ENCODE assay signal across 1 cellular context in the genomic region with DNA sequence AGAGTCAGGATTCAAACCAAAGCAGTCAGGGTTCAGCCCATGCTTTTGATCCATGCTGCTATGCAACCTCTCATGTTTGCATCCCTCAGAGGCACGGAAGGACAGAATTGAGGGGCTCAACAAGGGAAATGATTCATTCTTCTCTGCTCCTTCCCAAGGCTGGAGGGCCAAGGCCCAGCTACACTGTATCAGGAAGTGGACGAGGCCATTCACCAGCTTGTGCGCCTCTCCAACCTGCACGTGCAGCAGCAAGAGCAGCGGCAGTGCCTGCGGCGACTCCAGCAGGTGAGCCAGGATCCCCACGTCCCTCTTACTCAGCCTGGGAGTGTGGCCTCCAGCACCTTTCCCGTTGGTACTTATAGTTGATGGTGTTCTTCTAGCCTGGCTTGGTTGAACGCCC.
TF ChIP-seq lines count a peak whose summit lies in the region.

No MANE protein-coding gene starts in this region.

TF ChIP-seq in IMR-90, 13 proteins besides CTCF, POLR2A, EP300 and RAD21 (continued from another document):
- no peak for TF ChIP-seq USF2 (IDR thresholded peaks at IDR 0.05; ENCODE audit: low read depth, low read length)
- no peak for TF ChIP-seq ELK1 (IDR thresholded peaks at IDR 0.05; ENCODE audit: borderline replicate concordance, low read depth, low read length)
- TF ChIP-seq MAFK (IDR thresholded peaks at IDR 0.05; ENCODE audit: low read depth, low read length) = no peak
- no peak for TF ChIP-seq MXI1 (IDR thresholded peaks at IDR 0.05; ENCODE audit: borderline replicate concordance, low read depth, low read length)
- no peak for TF ChIP-seq CEBPB (IDR thresholded peaks at IDR 0.05; ENCODE audit: low read depth, low read length)
- TF ChIP-seq FOS (IDR thresholded peaks at IDR 0.05; ENCODE audit: low read depth, low read length) = no peak
- no peak for TF ChIP-seq CHD1 (IDR thresholded peaks at IDR 0.05; ENCODE audit: low read depth, low read length)
- no peak for TF ChIP-seq BHLHE40 (IDR thresholded peaks at IDR 0.05; ENCODE audit: low read depth, low read length)
- no peak for TF ChIP-seq NFE2L2 (IDR thresholded peaks at IDR 0.05; ENCODE audit: low read depth, low read length)
TF ChIP-seq in IMR-90: peak in this region for 0.
